ENCODE assay signal across 17 cellular contexts in the genomic region with DNA sequence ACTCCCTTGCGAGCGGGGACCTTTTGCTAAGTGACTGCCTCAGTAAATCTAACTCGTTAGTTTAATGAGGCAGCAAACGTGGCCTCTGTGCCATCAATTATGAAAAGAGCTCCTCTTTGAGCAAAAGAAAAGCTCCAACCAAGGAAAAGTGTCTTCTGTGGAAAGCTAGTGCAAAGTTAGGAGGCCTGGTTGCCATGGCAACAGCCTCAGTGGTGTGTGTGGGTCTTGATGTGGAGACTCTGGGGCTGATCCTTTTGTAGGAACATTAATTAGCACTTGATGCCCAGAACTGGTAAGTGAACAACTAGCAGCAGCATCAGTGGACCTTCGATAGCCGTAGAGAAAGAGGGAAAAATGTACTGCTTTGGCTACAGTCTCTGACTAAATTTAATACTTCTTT.
DNase-seq lines count a peak whose midpoint lies in the region; ATAC-seq and TF ChIP-seq lines count a peak whose summit lies in the region.
"Had no signal": no experiment of that assay in that cellular context is flagged by ENCODE, and none has a peak within 500 bp of the region (broad histone marks: within the 10 kb centered on the region; RNA-seq: fewer than 3 reads in every experiment).

No MANE protein-coding gene starts in this region.

- TF ChIP-seq EP300 in ovary (IDR thresholded peaks at IDR 0.05) = no peak

- no peak for TF ChIP-seq POLR2A in erythroblast (IDR thresholded peaks at IDR 0.05; ENCODE audit: low read length)
- no peak for TF ChIP-seq POLR2A in ovary (IDR thresholded peaks at IDR 0.05)

- H3K9me3 ChIP-seq in ovary = no peaks in the 10 kb centered on the region
- H3K9me3 ChIP-seq: upper lobe of left lung had no signal

- peaks cover 6% of the 10 kb centered on the region for H3K4me1 ChIP-seq in ovary (ENCODE audit: insufficient read depth)

- peaks cover 5% of the 10 kb centered on the region for H3K36me3 Mint-ChIP-seq in natural killer cell treated with Interleukin-12 subunit alpha and Interleukin-12 subunit beta and Interleukin-15 and Interleukin-18, amount 100 ng/mL, for 72 hours
- H3K36me3 Mint-ChIP-seq in natural killer cell = no peaks in the 10 kb centered on the region

- no peaks in the 10 kb centered on the region for H3K27me3 Mint-ChIP-seq in natural killer cell treated with Interleukin-12 subunit alpha and Interleukin-12 subunit beta and Interleukin-15 and Interleukin-18, amount 100 ng/mL, for 72 hours
- no peaks in the 10 kb centered on the region for H3K27me3 Mint-ChIP-seq in natural killer cell (ENCODE audit: low read depth in 2 of 2)

- TF ChIP-seq CTCF in natural killer cell (IDR thresholded peaks at IDR 0.05) (no peak), ovary (IDR thresholded peaks at IDR 0.05) (no peak)

- ATAC-seq in natural killer cell treated with Interleukin-12 subunit alpha and Interleukin-12 subunit beta and Interleukin-15 and Interleukin-18, amount 100 ng/mL, for 72 hours = no peak
- ATAC-seq in natural killer cell (no peak), GM18511 (IDR thresholded peaks at IDR 0.05; ENCODE audit: unreplicated experiment) (no peak), GM21717 (IDR thresholded peaks at IDR 0.05; ENCODE audit: unreplicated experiment) (no peak)
- ATAC-seq: sciatic nerve had no signal

- 98 to 99% (median 98%) methylated on average over 6 of the region's 6 CpGs for WGBS in ovary, 3 donors

- H3K27me3 ChIP-seq in ovary = no peaks in the 10 kb centered on the region
- H3K27me3 ChIP-seq: upper lobe of left lung had no signal

- H3K27ac ChIP-seq in ovary = no peak overlapping the region

- H3K36me3 ChIP-seq in ovary = no peaks in the 10 kb centered on the region
- H3K36me3 ChIP-seq: upper lobe of left lung had no signal

- no peaks in the 10 kb centered on the region for H3K9me3 Mint-ChIP-seq in natural killer cell treated with Interleukin-12 subunit alpha and Interleukin-12 subunit beta and Interleukin-15 and Interleukin-18, amount 100 ng/mL, for 72 hours
- H3K9me3 Mint-ChIP-seq in natural killer cell = no peaks in the 10 kb centered on the region

- peaks cover 68 to 84% of the 10 kb centered on the region in 2 donors for H3K4me1 Mint-ChIP-seq in natural killer cell treated with Interleukin-12 subunit alpha and Interleukin-12 subunit beta and Interleukin-15 and Interleukin-18, amount 100 ng/mL, for 72 hours (ENCODE audit: low read depth in 2 of 2)
- H3K4me1 Mint-ChIP-seq in natural killer cell = peaks cover 72 to 82% of the 10 kb centered on the region in 2 donors

- peak overlapping the region; percentile 65 to 94 for H3K27ac Mint-ChIP-seq in natural killer cell treated with Interleukin-12 subunit alpha and Interleukin-12 subunit beta and Interleukin-15 and Interleukin-18, amount 100 ng/mL, for 72 hours
- peak overlapping the region in 1 of 2 donors; percentile 59 for H3K27ac Mint-ChIP-seq in natural killer cell
- H3K27ac Mint-ChIP-seq: endodermal cell had no signal

- intact Hi-C loops in natural killer cell (cut with micrococcal nuclease) = no loop called here
- intact Hi-C loops in ovary (cut with DNase I) = no loop called here

- H3K4me3 Mint-ChIP-seq in natural killer cell treated with Interleukin-12 subunit alpha and Interleukin-12 subunit beta and Interleukin-15 and Interleukin-18, amount 100 ng/mL, for 72 hours = no peak overlapping the region
- no peak overlapping the region for H3K4me3 Mint-ChIP-seq in natural killer cell
- H3K4me3 Mint-ChIP-seq: endodermal cell had no signal

- no peak overlapping the region for H3K4me3 ChIP-seq in ovary
- H3K4me3 ChIP-seq: upper lobe of left lung had no signal

- DNase-seq in natural killer cell treated with Interleukin-12 subunit alpha and Interleukin-12 subunit beta and Interleukin-15 and Interleukin-18, amount 100 ng/mL, for 72 hours (ENCODE audit: low spot score) = no peak
- DNase-seq in natural killer cell = no peak
- DNase-seq in NCI-H446 treated with DMSO at 0.1 percent for 48 hours (lab: John Stamatoyannopoulos, UW) = peak; percentile 33
- peak; percentile 47 to 50 for DNase-seq in erythroblast (lab: John Stamatoyannopoulos, UW)
- no peak for DNase-seq in ovary
- no peak for DNase-seq in iPS-NIHi11 (ENCODE audit: low spot score)
- DNase-seq: activated CD4-positive, CD25-positive, alpha-beta regulatory T cell treated with anti-CD3 and anti-CD28 coated beads, Interleukin-2, amount 50 U/mL, for 72 hours; central memory CD4-positive, alpha-beta T cell; endodermal cell; KG1; NCI-H1694 treated with DMSO at 0.1 percent for 48 hours; NCI-H524 treated with DMSO at 0.1 percent for 48 hours; stimulated activated CD4-positive, alpha-beta T cell treated with anti-CD3 and anti-CD28 coated beads, Interleukin-4, amount 100 ng/mL, for 1 hour; upper lobe of left lung had no signal

Comparison
In these comparisons a context has a peak if more than half of its experiments do, and no peak if none do; other contexts are left out.
1. DNase-seq: peak in NCI-H446 treated with DMSO at 0.1 percent for 48 hours (single experiment) and erythroblast (2 of 2); none in natural killer cell treated with Interleukin-12 subunit alpha and Interleukin-12 subunit beta and Interleukin-15 and Interleukin-18, amount 100 ng/mL, for 72 hours (single experiment), natural killer cell (single experiment), ovary (0 of 5) and iPS-NIHi11 (single experiment).